Comparison of ENCODE assay signal across 12 cellular contexts in the genomic region with DNA sequence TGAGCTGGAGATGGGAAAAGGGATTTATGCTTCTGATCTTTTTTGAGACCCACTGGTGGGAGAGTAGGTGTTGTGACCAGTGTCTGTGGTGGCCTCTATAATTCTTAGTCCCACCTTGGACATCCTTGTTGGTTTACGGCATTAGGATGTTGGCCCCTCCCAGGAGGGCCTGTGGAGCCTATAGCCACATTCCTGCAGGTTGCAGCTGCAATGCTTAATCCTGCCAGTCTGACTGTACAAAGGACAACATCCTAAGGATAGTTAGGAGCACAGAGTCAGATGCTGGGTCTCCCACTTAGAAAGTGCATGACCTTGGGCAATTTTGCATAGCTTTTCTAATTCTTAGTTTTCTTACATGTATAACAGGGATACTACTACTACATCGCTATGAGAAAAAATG.
DNase-seq lines count a peak whose midpoint lies in the region; ATAC-seq and TF ChIP-seq lines count a peak whose summit lies in the region.
"Had no signal": no experiment of that assay in that cellular context is flagged by ENCODE, and none has a peak within 500 bp of the region (broad histone marks: within the 10 kb centered on the region; RNA-seq: fewer than 3 reads in every experiment).

No MANE protein-coding gene starts in this region.

- H2AFZ ChIP-seq in neuronal stem cell (ENCODE audit: low read length), result no peak overlapping the region

- H2BK120ac ChIP-seq in neuronal stem cell (ENCODE audit: low read depth, low read length), result no peak overlapping the region

- no peak for TF ChIP-seq CTCF in fibroblast of pulmonary artery (IDR thresholded peaks at IDR 0.05; ENCODE audit: low read length, missing control alignments)

- H2BK15ac ChIP-seq in neuronal stem cell (ENCODE audit: low read length), result no peak overlapping the region

- H3K9ac ChIP-seq in neuronal stem cell (ENCODE audit: low read depth, low read length, poor library complexity), result no peak overlapping the region

- H3K27ac Mint-ChIP-seq in stimulated activated naive CD8-positive, alpha-beta T cell treated with anti-CD3 and anti-CD28 coated beads, Interleukin-15, amount 100 ng/mL, for 72 hours, result peak overlapping the region; percentile 72 to 97
- H3K27ac Mint-ChIP-seq: B cell had no signal

- H3K4me3 ChIP-seq in SJSA1, result peak overlapping the region; percentile 30
- peak overlapping the region; percentile 34 for H3K4me3 ChIP-seq in fibroblast of pulmonary artery (replicated peaks; ENCODE audit: low read depth, low read length)
- no peak overlapping the region for H3K4me3 ChIP-seq in neuronal stem cell (ENCODE audit: low read length in 2 of 2)
- H3K4me3 ChIP-seq: esophagus muscularis mucosa had no signal

- no peaks in the 10 kb centered on the region for H3K27me3 ChIP-seq in SJSA1 (replicated peaks)
- H3K27me3 ChIP-seq in neuronal stem cell (ENCODE audit: control insufficient read depth in 3 of 3, insufficient read depth in 3 of 3, low read depth in 1 of 3, low read length in 3 of 3), result peaks cover 0 to 7% (median 0%) of the 10 kb centered on the region in 3 experiments
- H3K27me3 ChIP-seq: esophagus muscularis mucosa had no signal

- H3K79me1 ChIP-seq in neuronal stem cell (ENCODE audit: low read depth, low read length), result no peaks in the 10 kb centered on the region

- H3K27ac ChIP-seq in SJSA1, result peak overlapping the region; percentile 81
- H3K27ac ChIP-seq in neuronal stem cell (replicated peaks; ENCODE audit: low read length), result no peak overlapping the region
- H3K27ac ChIP-seq: VCaP had no signal

- no peak overlapping the region for H4K91ac ChIP-seq in neuronal stem cell (ENCODE audit: low read depth, low read length, poor library complexity)

- peaks cover 36% of the 10 kb centered on the region for H3K4me1 Mint-ChIP-seq in activated T-cell treated with anti-CD3 and anti-CD28 coated beads, Interleukin-2, amount 50 U/mL, for 4 hours (ENCODE audit: low read depth)
- peaks cover 71% of the 10 kb centered on the region for H3K4me1 Mint-ChIP-seq in stimulated activated naive CD8-positive, alpha-beta T cell treated with anti-CD3 and anti-CD28 coated beads, Interleukin-15, amount 100 ng/mL, for 72 hours

- H3K18ac ChIP-seq in neuronal stem cell (ENCODE audit: low read length), result no peak overlapping the region

- peaks cover 36% of the 10 kb centered on the region for H3K4me1 ChIP-seq in SJSA1 (replicated peaks)
- H3K4me1 ChIP-seq in neuronal stem cell (ENCODE audit: control insufficient read depth in 2 of 2, insufficient read depth in 1 of 2, low read depth in 1 of 2, low read length in 2 of 2), result peaks cover 0 to 7% of the 10 kb centered on the region in 2 donors

- no peak overlapping the region for H2BK12ac ChIP-seq in neuronal stem cell (ENCODE audit: low read length)

- H3K36me3 Mint-ChIP-seq in activated T-cell treated with anti-CD3 and anti-CD28 coated beads, Interleukin-2, amount 50 U/mL, for 4 hours (ENCODE audit: insufficient read depth), result no peaks in the 10 kb centered on the region

- no peak overlapping the region for H3K4me2 ChIP-seq in neuronal stem cell (ENCODE audit: insufficient read depth, low read length, poor library complexity, severe bottlenecking)

- H3K9me3 ChIP-seq in SJSA1 (replicated peaks) (no peaks in the 10 kb centered on the region), neuronal stem cell (replicated peaks in 1 of 2; ENCODE audit: control insufficient read depth in 2 of 2, insufficient read depth in 1 of 2, low read depth in 1 of 2, low read length in 2 of 2) (no peaks in the 10 kb centered on the region)
- H3K9me3 ChIP-seq: esophagus muscularis mucosa had no signal

- no peak overlapping the region for H3K23ac ChIP-seq in neuronal stem cell (ENCODE audit: low read depth, low read length, poor library complexity)

- H2BK5ac ChIP-seq in neuronal stem cell (ENCODE audit: low read length), result no peak overlapping the region

- H4K8ac ChIP-seq in neuronal stem cell (ENCODE audit: low read depth, low read length), result no peak overlapping the region

- ATAC-seq in activated T-cell treated with anti-CD3 and anti-CD28 coated beads, Interleukin-2, amount 50 U/mL, for 4 hours, result peak in 1 of 2 donors; percentile 2
- ATAC-seq in stimulated activated naive CD8-positive, alpha-beta T cell treated with anti-CD3 and anti-CD28 coated beads, Interleukin-15, amount 100 ng/mL, for 72 hours, result no peak
- no peak for ATAC-seq in HG03520 (IDR thresholded peaks at IDR 0.05; ENCODE audit: unreplicated experiment)

- no peak overlapping the region for H3K4ac ChIP-seq in neuronal stem cell (ENCODE audit: low read length)

- peak overlapping the region; percentile 73 for H3K4me3 Mint-ChIP-seq in activated T-cell treated with anti-CD3 and anti-CD28 coated beads, Interleukin-2, amount 50 U/mL, for 4 hours
- peak overlapping the region; percentile 78 to 82 for H3K4me3 Mint-ChIP-seq in stimulated activated naive CD8-positive, alpha-beta T cell treated with anti-CD3 and anti-CD28 coated beads, Interleukin-15, amount 100 ng/mL, for 72 hours
- H3K4me3 Mint-ChIP-seq: B cell had no signal

- no peak overlapping the region for H3K14ac ChIP-seq in neuronal stem cell (ENCODE audit: low read length)

- H3K9me3 Mint-ChIP-seq in activated T-cell treated with anti-CD3 and anti-CD28 coated beads, Interleukin-2, amount 50 U/mL, for 4 hours, result no peaks in the 10 kb centered on the region
- H3K9me3 Mint-ChIP-seq in stimulated activated naive CD8-positive, alpha-beta T cell treated with anti-CD3 and anti-CD28 coated beads, Interleukin-15, amount 100 ng/mL, for 72 hours, result no peaks in the 10 kb centered on the region

- no peak overlapping the region for H2AK5ac ChIP-seq in neuronal stem cell (ENCODE audit: low read depth, low read length)

- no peaks in the 10 kb centered on the region for H3K36me3 ChIP-seq in SJSA1
- no peaks in the 10 kb centered on the region for H3K36me3 ChIP-seq in neuronal stem cell (replicated peaks in 1 of 2; ENCODE audit: control insufficient read depth in 2 of 2, insufficient read depth in 2 of 2, low read length in 2 of 2)
- H3K36me3 ChIP-seq: esophagus muscularis mucosa had no signal

- no peaks in the 10 kb centered on the region for H3K27me3 Mint-ChIP-seq in activated T-cell treated with anti-CD3 and anti-CD28 coated beads, Interleukin-2, amount 50 U/mL, for 4 hours (ENCODE audit: low read depth)
- no peaks in the 10 kb centered on the region for H3K27me3 Mint-ChIP-seq in stimulated activated naive CD8-positive, alpha-beta T cell treated with anti-CD3 and anti-CD28 coated beads, Interleukin-15, amount 100 ng/mL, for 72 hours
- H3K27me3 Mint-ChIP-seq: B cell had no signal

- DNase-seq in activated T-cell treated with anti-CD3 and anti-CD28 coated beads, Interleukin-2, amount 50 U/mL, for 4 hours, result no peak
- DNase-seq in activated T-cell treated with anti-CD3 and anti-CD28 coated beads, Interleukin-2, amount 50 U/mL, for 1 hour, result no peak
- DNase-seq in SJSA1 (ENCODE audit: low read depth in 1 of 2, low spot score in 2 of 2) (no peak), fibroblast of pulmonary artery (ENCODE audit: low read depth) (no peak), neuronal stem cell (ENCODE audit: low spot score) (no peak), NCI-H524 treated with DMSO at 0.1 percent for 48 hours (lab: John Stamatoyannopoulos, UW) (no peak)
- DNase-seq in stimulated activated naive CD8-positive, alpha-beta T cell treated with anti-CD3 and anti-CD28 coated beads, Interleukin-15, amount 100 ng/mL, for 72 hours, result no peak
- DNase-seq: left ventricle myocardium superior had no signal

- no CpG with 5 or more reads among the region's 2 CpGs for whole genome bisulfite sequencing in neuronal stem cell (ENCODE audit: extremely low coverage in 2 of 2, insufficient read length in 2 of 2, insufficient replicate concordance in 1 of 2), 2 donors

Comparison
In these comparisons a context has a peak if more than half of its experiments do, and no peak if none do; other contexts are left out.
1. H3K4me3 ChIP-seq: peak in SJSA1 (single experiment) and fibroblast of pulmonary artery (single experiment); none in neuronal stem cell (0 of 2).